12 cellular contexts compared by ENCODE assay signal in genomic region chr3:134366928-134367352, GRCh38. TPM values are rescaled to one million over a fixed set of nuclear protein-coding genes. Genes with fewer than 3 reads are reported as not detected.
DNase-seq lines count a peak whose midpoint lies in the region; ATAC-seq, FAIRE-seq and TF ChIP-seq lines count a peak whose summit lies in the region.
"Had no signal": no experiment of that assay in that cellular context is flagged by ENCODE, and none has a peak within 500 bp of the region (broad histone marks: within the 10 kb centered on the region; RNA-seq: fewer than 3 reads in every experiment).

No MANE protein-coding gene starts in this region.

- H3K4me3 ChIP-seq in MG63 (no peak overlapping the region), endothelial cell of umbilical vein (replicated peaks in 1 of 3; ENCODE audit: insufficient read depth in 1 of 3, low read depth in 1 of 3, low read length in 3 of 3) (no peak overlapping the region), mesenchymal stem cell (ENCODE audit: insufficient read depth in 1 of 2, low read depth in 1 of 2, low read length in 2 of 2) (no peak overlapping the region)

- H3K79me2 ChIP-seq in endothelial cell of umbilical vein (ENCODE audit: control insufficient read depth, insufficient read depth, low read length): peaks cover 66% of the 10 kb centered on the region

- CTCF ChIA-PET in endothelial cell of umbilical vein (lab: Charles Lee): interaction anchor here (1.7 to 5.9 kb wide), 4 partner anchors 9 to 107 kb away, joined by 15 to 40 read pairs (median 22); no protein-coding TSS in a partner anchor

- peak; percentile 30 for TF ChIP-seq POLR2A in endothelial cell of umbilical vein (IDR thresholded peaks at IDR 0.05; ENCODE audit: low read depth, low read length)

- H3K9me3 ChIP-seq in MG63: no peaks in the 10 kb centered on the region
- H3K9me3 ChIP-seq in endothelial cell of umbilical vein (replicated peaks; ENCODE audit: control insufficient read depth, insufficient read depth, low read length): no peaks in the 10 kb centered on the region
- H3K9me3 ChIP-seq in mesenchymal stem cell (ENCODE audit: control insufficient read depth, low read length): no peaks in the 10 kb centered on the region

- H3K14ac ChIP-seq in mesenchymal stem cell (ENCODE audit: low read length in 2 of 2): no peak overlapping the region

- no peak overlapping the region for H3K27ac Mint-ChIP-seq in CD14-positive monocyte
- H3K27ac Mint-ChIP-seq: activated T-helper 17 cell treated with anti-CD3 and anti-CD28 coated beads, Interleukin-2, amount 50 U/mL, for 72 hours had no signal

- POLR2A ChIA-PET in endothelial cell of umbilical vein (lab: Charles Lee): interaction anchor here (0.8 to 5.7 kb wide), 6 partner anchors 10 to 119 kb away, joined by 3 to 63 read pairs (median 4); partner anchors contain the start of genes ANAPC13 and CEP63

- no peak for ATAC-seq in GM19324 (IDR thresholded peaks at IDR 0.05; ENCODE audit: low FRiP score, unreplicated experiment)
- ATAC-seq: activated T-helper 17 cell treated with anti-CD3 and anti-CD28 coated beads, Interleukin-2, amount 50 U/mL, for 72 hours had no signal

- H3K4ac ChIP-seq in mesenchymal stem cell (ENCODE audit: low read depth in 1 of 2, low read length in 2 of 2): no peak overlapping the region

- H3K79me1 ChIP-seq in mesenchymal stem cell (replicated peaks; ENCODE audit: low read length, poor library complexity, severe bottlenecking): no peaks in the 10 kb centered on the region

- DNase-seq in MG63 (peak; percentile 73), endothelial cell of umbilical vein (ENCODE audit: low read depth, low spot score) (peak; percentile 14), mesenchymal stem cell (no peak), superior temporal gyrus (ENCODE audit: extremely low spot score) (peak; percentile 99), CD14-positive monocyte (ENCODE audit: low spot score) (no peak), NCI-H1417 (lab: John Stamatoyannopoulos, UW) (no peak), SKM-1 treated with dmso at 0.1 percent for 144 hours (lab: John Stamatoyannopoulos, UW; ENCODE audit: unreplicated experiment) (no peak)
- DNase-seq: erythroblast, NCI-H524 treated with DMSO at 0.1 percent for 48 hours had no signal

- no peaks in the 10 kb centered on the region for H4K20me1 ChIP-seq in endothelial cell of umbilical vein (replicated peaks; ENCODE audit: control insufficient read depth, extremely low read depth, insufficient read depth, low read length)

- intact Hi-C loops in endothelial cell of umbilical vein (cut with micrococcal nuclease): loop anchor here (10.0 kb wide), 1 partner anchor 792 kb away; the partner anchor contains the start of gene CDV3
- intact Hi-C loops in CD14-positive monocyte (cut with micrococcal nuclease): no loop called here

- H3K4me1 Mint-ChIP-seq in CD14-positive monocyte: peaks cover 13% of the 10 kb centered on the region

- H3K27ac ChIP-seq in endothelial cell of umbilical vein (ENCODE audit: insufficient read depth, low read depth, low read length) (peak overlapping the region; percentile 48), mesenchymal stem cell (ENCODE audit: low read length, poor library complexity, severe bottlenecking) (peak overlapping the region; percentile 98)

- no peak overlapping the region for H3K4me3 Mint-ChIP-seq in CD14-positive monocyte
- H3K4me3 Mint-ChIP-seq: activated T-helper 17 cell treated with anti-CD3 and anti-CD28 coated beads, Interleukin-2, amount 50 U/mL, for 72 hours had no signal

- H2BK120ac ChIP-seq in mesenchymal stem cell (ENCODE audit: low read depth, low read length): no peak overlapping the region

- BruUV-seq in endothelial cell of umbilical vein (replicated peaks; lab: Mats Ljungman, UMichigan): no TSS peak

- no peak overlapping the region for H2BK12ac ChIP-seq in mesenchymal stem cell (ENCODE audit: low read length in 2 of 2)

- WGBS in mesenchymal stem cell: 81% methylated on average over 6 of the region's 8 CpGs

- no peaks in the 10 kb centered on the region for H3K9me1 ChIP-seq in endothelial cell of umbilical vein (replicated peaks; ENCODE audit: control insufficient read depth, extremely low read depth, insufficient read depth, low read length)

- no peak for FAIRE-seq in endothelial cell of umbilical vein (lab: Jason Lieb, UNC)
- FAIRE-seq: TTC549 had no signal

- peaks cover 25 to 48% (median 29%) of the 10 kb centered on the region in 3 donors for H3K27me3 Mint-ChIP-seq in CD14-positive monocyte (ENCODE audit: low read depth in 3 of 3)
- H3K27me3 Mint-ChIP-seq: activated T-helper 17 cell treated with anti-CD3 and anti-CD28 coated beads, Interleukin-2, amount 50 U/mL, for 72 hours had no signal

- H3K4me2 ChIP-seq in endothelial cell of umbilical vein (ENCODE audit: insufficient read depth, low read length) (no peak overlapping the region), mesenchymal stem cell (ENCODE audit: low read length, poor library complexity, severe bottlenecking) (no peak overlapping the region)

- no peaks in the 10 kb centered on the region for H3K36me3 Mint-ChIP-seq in CD14-positive monocyte

- H2AFZ ChIP-seq in endothelial cell of umbilical vein (ENCODE audit: low read depth, low read length) (no peak overlapping the region), mesenchymal stem cell (ENCODE audit: low read depth, low read length) (no peak overlapping the region)

- H3K18ac ChIP-seq in mesenchymal stem cell (ENCODE audit: low read depth in 1 of 2, low read length in 2 of 2): no peak overlapping the region

- H4K91ac ChIP-seq in mesenchymal stem cell (ENCODE audit: low read length): no peak overlapping the region

- peak overlapping the region; percentile 26 for H2BK15ac ChIP-seq in mesenchymal stem cell (ENCODE audit: low read depth, poor library complexity, severe bottlenecking)

- dilution Hi-C loops in endothelial cell of umbilical vein (cut with MboI; ENCODE audit: extremely low pct_ligation_motif_present, low sequenced_read_pairs): no loop called here

- no peak overlapping the region for H3K23ac ChIP-seq in mesenchymal stem cell (ENCODE audit: low read length in 2 of 2)

- H3K4me1 ChIP-seq in endothelial cell of umbilical vein (ENCODE audit: control insufficient read depth, extremely low read depth, insufficient read depth, low read length): peaks cover 88% of the 10 kb centered on the region
- peaks cover 78% of the 10 kb centered on the region for H3K4me1 ChIP-seq in mesenchymal stem cell (ENCODE audit: control insufficient read depth, insufficient read depth, low read depth, low read length)

- H4K8ac ChIP-seq in mesenchymal stem cell (ENCODE audit: low read length): no peak overlapping the region

- H2BK5ac ChIP-seq in mesenchymal stem cell (ENCODE audit: low read depth, low read length, poor library complexity, severe bottlenecking): no peak overlapping the region

- TF ChIP-seq CTCF in endothelial cell of umbilical vein (IDR thresholded peaks at IDR 0.05; ENCODE audit: extremely low read depth in 1 of 2, insufficient read depth in 1 of 2, low read depth in 1 of 2, low read length in 2 of 2): no peak
- TF ChIP-seq CTCF in CD14-positive monocyte (IDR thresholded peaks at IDR 0.05): no peak

- peaks cover 96% of the 10 kb centered on the region for H3K36me3 ChIP-seq in MG63
- H3K36me3 ChIP-seq in endothelial cell of umbilical vein (ENCODE audit: control insufficient read depth in 2 of 2, extremely low read depth in 1 of 2, insufficient read depth in 2 of 2, low read length in 2 of 2): peaks cover 59 to 70% of the 10 kb centered on the region in 2 experiments
- peaks cover 85 to 88% of the 10 kb centered on the region in 2 experiments for H3K36me3 ChIP-seq in mesenchymal stem cell (ENCODE audit: control insufficient read depth in 1 of 2, insufficient read depth in 2 of 2, low read depth in 1 of 2, low read length in 2 of 2)

- no peaks in the 10 kb centered on the region for H3K27me3 ChIP-seq in MG63
- H3K27me3 ChIP-seq in endothelial cell of umbilical vein (ENCODE audit: control insufficient read depth in 2 of 2, insufficient read depth in 2 of 2, low read length in 2 of 2): no peaks in the 10 kb centered on the region
- no peaks in the 10 kb centered on the region for H3K27me3 ChIP-seq in mesenchymal stem cell (ENCODE audit: control insufficient read depth in 1 of 2, insufficient read depth in 1 of 2, low read length in 2 of 2)

- no peak overlapping the region for H3K9ac ChIP-seq in endothelial cell of umbilical vein (replicated peaks; ENCODE audit: extremely low read depth, insufficient read depth, low read length)
- peak overlapping the region; percentile 30 for H3K9ac ChIP-seq in mesenchymal stem cell (ENCODE audit: low read length)

- H3K9me3 Mint-ChIP-seq in CD14-positive monocyte: peaks cover 0 to 6% (median 0%) of the 10 kb centered on the region in 7 donors
- H3K9me3 Mint-ChIP-seq: activated T-helper 17 cell treated with anti-CD3 and anti-CD28 coated beads, Interleukin-2, amount 50 U/mL, for 72 hours had no signal

- peak overlapping the region; percentile 69 for H2AK5ac ChIP-seq in mesenchymal stem cell (ENCODE audit: low read length, severe bottlenecking)

TF ChIP-seq in endothelial cell of umbilical vein, 7 proteins besides CTCF, POLR2A, EP300 and RAD21:
- TF ChIP-seq FOS (IDR thresholded peaks at IDR 0.05; ENCODE audit: borderline replicate concordance, insufficient read depth, low read length): no peak
- peak; percentile 13 for TF ChIP-seq POLR2AphosphoS5 (IDR thresholded peaks at IDR 0.05; ENCODE audit: insufficient read depth, low read depth, low read length)
- no peak for TF ChIP-seq MAX (IDR thresholded peaks at IDR 0.05; ENCODE audit: insufficient read depth, insufficient read length)
- TF ChIP-seq JUN (IDR thresholded peaks at IDR 0.05; ENCODE audit: borderline replicate concordance, insufficient read depth, insufficient read length, low read depth): no peak

RNA-seq across cellular contexts. Expression of gene AMOTL2, which starts 7.3 kb away (rescaled TPM):
- 172 and 180 TPM in 2 replicates for total RNA-seq in MG63 (2014; rRNA removed; shearing (Covaris generic); ENCODE audit: low replicate concordance)
- total RNA-seq in endothelial cell of umbilical vein: 145 and 167 TPM in 2 replicates
- polyA plus RNA-seq in endothelial cell of umbilical vein (129 and 130 TPM in 2 replicates), CD14-positive monocyte (not detected)
- 123 and 135 TPM in 2 replicates for polyA plus RNA-seq in endothelial cell of umbilical vein (2011; cell fraction: cytosol; rRNA removed)
- 200 and 222 TPM in 2 replicates for polyA plus RNA-seq in endothelial cell of umbilical vein (2011; cell fraction: nucleus; rRNA removed)
- 67.7 and 69.8 TPM in 2 replicates for polyA plus RNA-seq in endothelial cell of umbilical vein (2012)
- polyA minus RNA-seq in endothelial cell of umbilical vein: 186 and 195 TPM in 2 replicates
- polyA minus RNA-seq in endothelial cell of umbilical vein (2011; cell fraction: cytosol; rRNA and poly(A)+ RNA removed): 41.2 TPM
- polyA minus RNA-seq in endothelial cell of umbilical vein (2011; cell fraction: nucleus; rRNA and poly(A)+ RNA removed): 95.7 and 170 TPM in 2 replicates
- polyA plus RNA-seq in mesenchymal stem cell (2013, experiment 1 of 2): 16.1 TPM
- polyA plus RNA-seq in mesenchymal stem cell (2013, experiment 2 of 2): 15.4 TPM
- total RNA-seq: activated T-helper 17 cell treated with anti-CD3 and anti-CD28 coated beads, Interleukin-2, amount 50 U/mL, for 72 hours had no signal

Comparison
In these comparisons a context has a peak if more than half of its experiments do, and no peak if none do; other contexts are left out.
1. DNase-seq: peak in MG63 (single experiment), endothelial cell of umbilical vein (single experiment) and superior temporal gyrus (single experiment); none in mesenchymal stem cell (single experiment), CD14-positive monocyte (single experiment), NCI-H1417 (0 of 3) and SKM-1 treated with dmso at 0.1 percent for 144 hours (single experiment).